16 cellular contexts compared by ENCODE assay signal in the genomic region with DNA sequence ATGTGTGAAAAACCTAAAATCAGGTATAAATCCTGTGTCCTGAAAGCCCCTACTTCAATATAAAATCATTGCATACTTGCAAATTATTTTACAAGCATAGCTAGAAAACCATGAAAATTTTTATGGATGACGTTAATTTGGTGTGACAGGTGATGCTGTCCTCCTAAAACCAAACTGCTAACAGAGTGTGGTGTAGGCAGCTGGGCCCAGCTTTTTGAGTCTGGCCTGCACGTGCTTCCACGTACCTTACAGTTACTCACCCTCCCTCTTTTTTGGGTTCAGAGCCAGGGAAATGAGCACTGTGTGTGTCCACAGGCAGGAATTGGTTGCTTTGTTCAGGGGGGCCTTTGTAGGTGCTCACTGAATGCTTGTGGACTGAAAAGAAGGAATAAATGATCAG. TPM values are rescaled to one million over a fixed set of nuclear protein-coding genes. Genes with fewer than 3 reads are reported as not detected.
A peak's percentile ranks its signal among the peaks of the same experiment; 100 is the strongest.
DNase-seq lines count a peak whose midpoint lies in the region; ATAC-seq and TF ChIP-seq lines count a peak whose summit lies in the region.
"Had no signal": no experiment of that assay in that cellular context is flagged by ENCODE, and none has a peak within 500 bp of the region (broad histone marks: within the 10 kb centered on the region; RNA-seq: fewer than 3 reads in every experiment).

No MANE protein-coding gene starts in this region.

- ATAC-seq in RWPE2 (ENCODE audit: low read depth): no peak
- ATAC-seq in stimulated activated memory B cell treated with anti-CD40 and anti-IgM and Interleukin-4, amounts not matched to agents 10 μg/mL and 1 μg/mL and 100 μg/mL, for 72 hours: no peak
- ATAC-seq in GM21526 (IDR thresholded peaks at IDR 0.05; ENCODE audit: low FRiP score, unreplicated experiment): no peak
- no peak for ATAC-seq in GM21723 (IDR thresholded peaks at IDR 0.05; ENCODE audit: unreplicated experiment)
- ATAC-seq: effector memory CD8-positive, alpha-beta T cell; stimulated activated naive CD8-positive, alpha-beta T cell treated with anti-CD3 and anti-CD28 coated beads, Interleukin-15, amount 100 ng/mL, for 72 hours had no signal

- H3K27ac ChIP-seq in RWPE2 (ENCODE audit: poor library complexity, severe bottlenecking): peak overlapping the region; percentile 44
- peak overlapping the region; percentile 78 to 84 (median 82) for H3K27ac ChIP-seq in esophagus muscularis mucosa (replicated peaks in 1 of 4)

- TF ChIP-seq CTCF in RWPE2 (IDR thresholded peaks at IDR 0.05; ENCODE audit: poor library complexity, severe bottlenecking): no peak
- TF ChIP-seq CTCF in esophagus muscularis mucosa (IDR thresholded peaks at IDR 0.05): no peak

- H3K4me3 Mint-ChIP-seq in stimulated activated memory B cell treated with anti-CD40 and anti-IgM and Interleukin-4, amounts not matched to agents 10 μg/mL and 1 μg/mL and 100 μg/mL, for 72 hours: peak overlapping the region; percentile 47
- H3K4me3 Mint-ChIP-seq: effector memory CD8-positive, alpha-beta T cell; stimulated activated naive CD8-positive, alpha-beta T cell treated with anti-CD3 and anti-CD28 coated beads, Interleukin-15, amount 100 ng/mL, for 72 hours had no signal

- H3K4me1 Mint-ChIP-seq in stimulated activated memory B cell treated with anti-CD40 and anti-IgM and Interleukin-4, amounts not matched to agents 10 μg/mL and 1 μg/mL and 100 μg/mL, for 72 hours: peaks cover 63% of the 10 kb centered on the region

- H3K36me3 Mint-ChIP-seq in stimulated activated memory B cell treated with anti-CD40 and anti-IgM and Interleukin-4, amounts not matched to agents 10 μg/mL and 1 μg/mL and 100 μg/mL, for 72 hours: peaks cover 47% of the 10 kb centered on the region

- in situ Hi-C loops in G401 (cut with HindIII; ENCODE audit: low sequenced_read_pairs): no loop called here

- WGBS in esophagus muscularis mucosa: 48% methylated on average over 3 of the region's 3 CpGs

- no peaks in the 10 kb centered on the region for H3K27me3 Mint-ChIP-seq in stimulated activated memory B cell treated with anti-CD40 and anti-IgM and Interleukin-4, amounts not matched to agents 10 μg/mL and 1 μg/mL and 100 μg/mL, for 72 hours
- H3K27me3 Mint-ChIP-seq: effector memory CD8-positive, alpha-beta T cell; stimulated activated naive CD8-positive, alpha-beta T cell treated with anti-CD3 and anti-CD28 coated beads, Interleukin-15, amount 100 ng/mL, for 72 hours had no signal

- TF ChIP-seq EP300 in esophagus muscularis mucosa (IDR thresholded peaks at IDR 0.05): no peak

- H3K9me3 Mint-ChIP-seq in stimulated activated memory B cell treated with anti-CD40 and anti-IgM and Interleukin-4, amounts not matched to agents 10 μg/mL and 1 μg/mL and 100 μg/mL, for 72 hours: no peaks in the 10 kb centered on the region
- H3K9me3 Mint-ChIP-seq: effector memory CD8-positive, alpha-beta T cell; stimulated activated naive CD8-positive, alpha-beta T cell treated with anti-CD3 and anti-CD28 coated beads, Interleukin-15, amount 100 ng/mL, for 72 hours had no signal

- no peak for TF ChIP-seq POLR2A in esophagus muscularis mucosa (IDR thresholded peaks at IDR 0.05; ENCODE audit: low read depth)

- H3K27me3 ChIP-seq in RWPE2 (ENCODE audit: insufficient read depth, poor library complexity, severe bottlenecking) (no peaks in the 10 kb centered on the region), esophagus muscularis mucosa (no peaks in the 10 kb centered on the region)
- H3K27me3 ChIP-seq: right atrium auricular region had no signal

- H3K9me3 ChIP-seq in RWPE2 (ENCODE audit: severe bottlenecking) (no peaks in the 10 kb centered on the region), esophagus muscularis mucosa (no peaks in the 10 kb centered on the region)
- H3K9me3 ChIP-seq: right atrium auricular region had no signal

- H3K36me3 ChIP-seq in RWPE2 (ENCODE audit: low read depth) (peaks cover 18% of the 10 kb centered on the region), esophagus muscularis mucosa (peaks cover 9 to 73% (median 43%) of the 10 kb centered on the region in 4 donors)

- DNase-seq in G401 (ENCODE audit: low spot score) (peak; percentile 20), RWPE2 (ENCODE audit: low spot score) (no peak), esophagus muscularis mucosa (ENCODE audit: extremely low spot score) (no peak), MV-4-11 (lab: John Stamatoyannopoulos, UW) (no peak)
- DNase-seq: activated CD4-positive, alpha-beta T cell treated with anti-CD3 and anti-CD28 coated beads for 1 hour; effector memory CD8-positive, alpha-beta T cell; islet precursor cell; NCI-H2081; NCI-H524; OCI-M1; stimulated activated naive CD8-positive, alpha-beta T cell treated with anti-CD3 and anti-CD28 coated beads, Interleukin-15, amount 100 ng/mL, for 72 hours; T-helper 9 cell had no signal

- H3K4me3 ChIP-seq in RWPE2 (ENCODE audit: severe bottlenecking) (no peak overlapping the region), esophagus muscularis mucosa (no peak overlapping the region)
- H3K4me3 ChIP-seq: right atrium auricular region had no signal

- intact Hi-C loops in esophagus muscularis mucosa (cut with DNase I): loop anchor here (10.0 kb wide), 1 partner anchor 114 kb away; no protein-coding TSS in a partner anchor

- peak overlapping the region; percentile 93 for H3K27ac Mint-ChIP-seq in stimulated activated memory B cell treated with anti-CD40 and anti-IgM and Interleukin-4, amounts not matched to agents 10 μg/mL and 1 μg/mL and 100 μg/mL, for 72 hours
- H3K27ac Mint-ChIP-seq: effector memory CD8-positive, alpha-beta T cell; stimulated activated naive CD8-positive, alpha-beta T cell treated with anti-CD3 and anti-CD28 coated beads, Interleukin-15, amount 100 ng/mL, for 72 hours had no signal

- peaks cover 12% of the 10 kb centered on the region for H3K4me1 ChIP-seq in RWPE2 (ENCODE audit: insufficient read depth, poor library complexity, severe bottlenecking)
- H3K4me1 ChIP-seq in esophagus muscularis mucosa: peaks cover 6 to 39% (median 25%) of the 10 kb centered on the region in 4 donors

RNA-seq across cellular contexts. Expression of gene CLEC16A, which starts 36.4 kb away (rescaled TPM):
- total RNA-seq in G401 (2014; rRNA removed; shearing (Covaris generic)): 15.6 and 16.6 TPM in 2 replicates
- total RNA-seq in esophagus muscularis mucosa: 10 to 100 TPM; 22.3 to 34.7 (median 29.2) TPM

RNA-seq across cellular contexts. Expression of gene DEXI, which starts 38.5 kb away (rescaled TPM):
- total RNA-seq in G401 (2014; rRNA removed; shearing (Covaris generic)): 90.6 and 91.9 TPM in 2 replicates
- 100 to 1,000 TPM; 106 to 133 (median 125) TPM for total RNA-seq in esophagus muscularis mucosa
